ENCODE assay signal across 18 cellular contexts in the genomic region with DNA sequence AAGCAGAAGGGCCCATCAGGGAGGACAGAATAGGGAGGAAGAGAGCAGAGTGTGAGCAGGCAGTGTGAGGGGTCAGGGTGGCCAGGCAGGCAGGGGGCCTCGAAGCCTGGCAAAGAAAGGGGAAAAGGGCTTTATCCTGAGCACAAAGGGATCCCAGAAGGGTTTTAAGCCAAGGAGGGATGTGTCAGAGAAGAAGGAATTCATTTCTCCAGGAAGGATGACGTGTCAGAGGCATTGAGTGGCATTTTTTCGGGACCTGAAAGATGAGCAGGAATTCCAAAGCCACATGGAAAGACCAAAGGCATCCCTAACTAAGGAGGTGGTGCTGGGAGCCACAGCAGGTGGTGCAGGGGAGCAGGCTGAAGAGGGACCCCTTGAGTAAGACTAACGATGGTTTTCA.
"Had no signal": no experiment of that assay in that cellular context is flagged by ENCODE, and none has a peak within 500 bp of the region (broad histone marks: within the 10 kb centered on the region; RNA-seq: fewer than 3 reads in every experiment).

No MANE protein-coding gene starts in this region.

- DNase-seq: activated CD4-positive, alpha-beta memory T cell treated with anti-CD3 and anti-CD28 coated beads, Interleukin-2, amount 10 ng/mL, durations not matched to agents 7 days and 5 days; activated CD4-positive, alpha-beta T cell treated with anti-CD3 and anti-CD28 coated beads for 36 hours; activated effector memory CD4-positive, alpha-beta T cell treated with Interleukin-2 at 50 U/mL for 16 hours; activated naive CD4-positive, alpha-beta T cell treated with anti-CD3 and anti-CD28 coated beads, Interleukin-2, amount 10 ng/mL, durations not matched to agents 7 days and 5 days; activated naive CD8-positive, alpha-beta T cell treated with anti-CD3 and anti-CD28 coated beads, Interleukin-2, amount 50 U/mL, for 24 hours; activated T-cell treated with anti-CD3 and anti-CD28 coated beads, Interleukin-2, amount 50 U/mL, for 48 hours; anterior cingulate cortex; brain microvascular endothelial cell; erythroblast; gastrocnemius medialis; left ventricle myocardium inferior; mucosa of descending colon; naive thymus-derived CD4-positive, alpha-beta T cell; ovary; stimulated activated CD4-positive, alpha-beta T cell treated with anti-CD3 and anti-CD28 coated beads, Interleukin-4, amount 100 ng/mL, for 24 hours; upper lobe of left lung had no signal

- ATAC-seq: activated CD4-positive, alpha-beta T cell treated with anti-CD3 and anti-CD28 coated beads for 36 hours; activated naive CD8-positive, alpha-beta T cell treated with anti-CD3 and anti-CD28 coated beads, Interleukin-2, amount 50 U/mL, for 24 hours; gastrocnemius medialis; mucosa of descending colon; naive thymus-derived CD4-positive, alpha-beta T cell; sciatic nerve; stimulated activated effector memory CD8-positive, alpha-beta T cell treated with anti-CD3 and anti-CD28 coated beads, Interleukin-12 subunit alpha, Interleukin-12 subunit beta, amount 100 ng/mL, for 72 hours had no signal
